In the genomic region with DNA sequence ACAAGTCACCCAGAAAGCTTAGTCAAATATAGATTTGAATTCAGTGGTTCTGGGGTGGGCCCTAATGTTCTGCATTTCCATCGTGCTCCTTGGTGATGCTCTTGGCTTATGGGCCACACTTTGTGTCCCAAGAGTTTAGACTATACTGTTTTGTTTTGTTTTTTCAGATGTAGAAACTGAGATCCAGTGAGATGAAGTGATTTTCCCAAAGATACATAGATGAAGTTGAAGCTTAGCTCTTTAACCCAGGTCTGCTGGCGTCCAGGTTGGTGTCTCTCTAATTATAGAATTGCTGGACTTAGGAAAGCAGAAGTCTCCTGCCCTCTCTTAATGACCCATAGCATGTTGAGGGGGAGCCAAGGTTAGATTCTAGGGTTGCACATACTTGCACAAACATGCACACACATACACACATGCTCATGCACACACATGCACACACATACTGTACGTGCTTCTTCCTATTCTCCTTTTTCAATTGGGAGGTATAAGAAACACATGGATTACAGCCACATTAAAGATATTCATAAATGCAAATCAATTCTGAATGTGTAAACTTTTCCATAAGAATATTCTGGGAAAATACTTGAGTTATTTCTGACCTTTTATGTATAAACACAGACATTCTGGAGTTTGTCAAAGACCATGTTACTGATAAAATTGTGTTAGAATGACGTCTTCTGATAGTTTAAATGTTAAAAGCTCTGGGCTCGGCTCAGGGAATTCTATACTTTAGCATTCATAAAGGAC, we compare ENCODE assay signal across 1 cellular context.
A peak's percentile ranks its signal among the peaks of the same experiment; 100 is the strongest.
TF ChIP-seq lines count a peak whose summit lies in the region.

No MANE protein-coding gene starts in this region.

TF ChIP-seq in GM12878, 131 proteins besides CTCF, POLR2A, EP300 and RAD21:
- TF ChIP-seq SPI1 (IDR thresholded peaks at IDR 0.05; ENCODE audit: borderline replicate concordance, insufficient read depth, low read depth, low read length), result peak; percentile 8; the same call in 1 of the 2 replicates
- no peak for TF ChIP-seq CBX5 (IDR thresholded peaks at IDR 0.05; ENCODE audit: low read depth)
